ENCODE assay signal across 16 cellular contexts in genomic region chr11:67306769-67307544, GRCh38. TPM values are rescaled to one million over a fixed set of nuclear protein-coding genes. Genes with fewer than 3 reads are reported as not detected.
DNase-seq lines count a peak whose midpoint lies in the region; ATAC-seq and TF ChIP-seq lines count a peak whose summit lies in the region.
"Had no signal": no experiment of that assay in that cellular context is flagged by ENCODE, and none has a peak within 500 bp of the region (broad histone marks: within the 10 kb centered on the region; RNA-seq: fewer than 3 reads in every experiment).

No MANE protein-coding gene starts in this region.

- H3K27me3 ChIP-seq in left ventricle myocardium inferior (ENCODE audit: low read depth) = no peaks in the 10 kb centered on the region

- peak overlapping the region; percentile 30 for H3K27ac Mint-ChIP-seq in dendritic cell treated with granulocyte-macrophage colony-stimulating factor and Interleukin-4, amounts not matched to agents 40 ng/mL and 50 ng/mL, for 4 days
- H3K27ac Mint-ChIP-seq: B cell; CD8-positive, alpha-beta T cell had no signal

- no peak overlapping the region for H3K27ac ChIP-seq in left ventricle myocardium inferior (replicated peaks)
- H3K27ac ChIP-seq: HL-60 had no signal

- H3K4me3 Mint-ChIP-seq in dendritic cell treated with granulocyte-macrophage colony-stimulating factor and Interleukin-4, amounts not matched to agents 40 ng/mL and 50 ng/mL, for 4 days = no peak overlapping the region
- H3K4me3 Mint-ChIP-seq: B cell; CD8-positive, alpha-beta T cell had no signal

- DNase-seq in Right ventricle myocardium inferior (ENCODE audit: missing footprints) (peak; percentile 4), left ventricle myocardium inferior (no peak), posterior vena cava (ENCODE audit: low spot score) (peak; percentile 52), HCEC 1CT (no peak), NCI-H510A treated with DMSO at 0.1 percent for 48 hours (lab: John Stamatoyannopoulos, UW) (no peak), UCSD-AML1 (lab: John Stamatoyannopoulos, UW; ENCODE audit: unreplicated experiment) (no peak)
- DNase-seq: CD8-positive, alpha-beta T cell; DMS79 treated with DMSO at 0.1 percent for 48 hours; MV-4-11; NCI-H1417 treated with DMSO at 0.1 percent for 48 hours; NCI-H2029; NCI-H510A had no signal

- H3K9me3 ChIP-seq in left ventricle myocardium inferior (replicated peaks) = no peaks in the 10 kb centered on the region

- no peaks in the 10 kb centered on the region for H3K9me3 Mint-ChIP-seq in dendritic cell treated with granulocyte-macrophage colony-stimulating factor and Interleukin-4, amounts not matched to agents 40 ng/mL and 50 ng/mL, for 4 days
- H3K9me3 Mint-ChIP-seq: CD8-positive, alpha-beta T cell had no signal

- H3K4me3 ChIP-seq in left ventricle myocardium inferior = no peak overlapping the region

- peaks cover 30% of the 10 kb centered on the region for H3K4me1 ChIP-seq in left ventricle myocardium inferior

- intact Hi-C loops in Right ventricle myocardium inferior (cut with DNase I) = no loop called here
- intact Hi-C loops in left ventricle myocardium inferior (cut with micrococcal nuclease) = no loop called here
- intact Hi-C loops in dendritic cell treated with granulocyte-macrophage colony-stimulating factor and Interleukin-4, amounts not matched to agents 40 ng/mL and 50 ng/mL, for 4 days (cut with micrococcal nuclease) = no loop called here
- intact Hi-C loops in posterior vena cava (cut with DNase I) = no loop called here

- H3K4me1 Mint-ChIP-seq in dendritic cell treated with granulocyte-macrophage colony-stimulating factor and Interleukin-4, amounts not matched to agents 40 ng/mL and 50 ng/mL, for 4 days (ENCODE audit: low read depth) = peaks cover 41% of the 10 kb centered on the region

- ATAC-seq in Right ventricle myocardium inferior (no peak), HG03135 (IDR thresholded peaks at IDR 0.05; ENCODE audit: unreplicated experiment) (no peak)
- ATAC-seq: CD8-positive, alpha-beta T cell had no signal

- TF ChIP-seq CTCF in left ventricle myocardium inferior (IDR thresholded peaks at IDR 0.05; ENCODE audit: borderline replicate concordance) = no peak

- peaks cover 84% of the 10 kb centered on the region for H3K36me3 Mint-ChIP-seq in dendritic cell treated with granulocyte-macrophage colony-stimulating factor and Interleukin-4, amounts not matched to agents 40 ng/mL and 50 ng/mL, for 4 days (ENCODE audit: low read depth)

- no peaks in the 10 kb centered on the region for H3K27me3 Mint-ChIP-seq in dendritic cell treated with granulocyte-macrophage colony-stimulating factor and Interleukin-4, amounts not matched to agents 40 ng/mL and 50 ng/mL, for 4 days
- H3K27me3 Mint-ChIP-seq: B cell had no signal

- peaks cover 15% of the 10 kb centered on the region for H3K36me3 ChIP-seq in left ventricle myocardium inferior

RNA-seq across cellular contexts. Expression of gene SSH3, which starts 3.6 kb away (rescaled TPM):
- total RNA-seq in Right ventricle myocardium inferior = 15.8 TPM
- total RNA-seq in left ventricle myocardium inferior = 14.9 TPM
- total RNA-seq in posterior vena cava = 10 to 100 TPM; 23.5 to 26.2 TPM

RNA-seq across cellular contexts. Expression of gene ANKRD13D, which starts 17.9 kb away (rescaled TPM):
- 15.2 TPM for total RNA-seq in Right ventricle myocardium inferior
- total RNA-seq in left ventricle myocardium inferior = 11.8 TPM
- 10 to 100 TPM; 40.7 to 42.8 TPM for total RNA-seq in posterior vena cava

RNA-seq across cellular contexts. Expression of gene GRK2, which starts 40.7 kb away (rescaled TPM):
- 54.1 TPM for total RNA-seq in Right ventricle myocardium inferior
- 53.8 TPM for total RNA-seq in left ventricle myocardium inferior
- 10 to 100 TPM; 50.4 to 58.2 TPM for total RNA-seq in posterior vena cava

RNA-seq across cellular contexts. Expression of gene POLD4, which starts 46.4 kb away (rescaled TPM):
- total RNA-seq in Right ventricle myocardium inferior (49.7 TPM), left ventricle myocardium inferior (47.0 TPM), posterior vena cava (10 to 100 TPM; 56.1 to 60.9 TPM)

Comparison
In these comparisons a context has a peak if more than half of its experiments do, and no peak if none do; other contexts are left out.
1. DNase-seq: peak in Right ventricle myocardium inferior (single experiment) and posterior vena cava (single experiment); none in left ventricle myocardium inferior (single experiment), HCEC 1CT (single experiment), NCI-H510A treated with DMSO at 0.1 percent for 48 hours (single experiment) and UCSD-AML1 (single experiment).